In the genomic region with DNA sequence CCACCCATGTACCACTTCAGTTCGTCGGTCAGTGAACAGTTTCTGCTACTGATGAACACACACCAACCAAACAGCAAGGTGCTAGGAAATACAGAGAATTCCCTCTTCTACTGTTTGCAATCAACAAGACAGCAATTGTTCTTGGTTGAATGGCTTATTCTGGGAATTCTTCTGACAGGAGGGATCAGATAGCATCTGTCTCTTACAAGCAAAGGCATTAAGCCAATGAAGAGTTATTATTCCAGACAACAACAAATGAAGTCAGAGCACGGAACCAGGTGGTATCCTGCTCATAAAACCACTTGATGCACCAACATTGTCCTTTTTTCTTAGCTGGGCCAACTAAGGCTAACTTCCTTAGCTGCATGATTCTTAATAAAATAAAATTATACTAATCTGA, we compare ENCODE assay signal across 22 cellular contexts. TPM values are rescaled to one million over a fixed set of nuclear protein-coding genes. Genes with fewer than 3 reads are reported as not detected.
DNase-seq lines count a peak whose midpoint lies in the region; ATAC-seq, FAIRE-seq and TF ChIP-seq lines count a peak whose summit lies in the region.
"Had no signal": no experiment of that assay in that cellular context is flagged by ENCODE, and none has a peak within 500 bp of the region (broad histone marks: within the 10 kb centered on the region; RNA-seq: fewer than 3 reads in every experiment).

No MANE protein-coding gene starts in this region.

- no peak overlapping the region for H3K9ac ChIP-seq in endothelial cell of umbilical vein (replicated peaks; ENCODE audit: extremely low read depth, insufficient read depth, low read length)
- H3K9ac ChIP-seq: parathyroid adenoma had no signal

- peaks cover 71% of the 10 kb centered on the region for H3K79me2 ChIP-seq in endothelial cell of umbilical vein (ENCODE audit: control insufficient read depth, insufficient read depth, low read length)

- peak; percentile 49 for FAIRE-seq in endothelial cell of umbilical vein (lab: Jason Lieb, UNC)
- FAIRE-seq: GM19239 had no signal

- H4K20me1 ChIP-seq in endothelial cell of umbilical vein (replicated peaks; ENCODE audit: control insufficient read depth, extremely low read depth, insufficient read depth, low read length): no peaks in the 10 kb centered on the region

- H3K9me1 ChIP-seq in endothelial cell of umbilical vein (replicated peaks; ENCODE audit: control insufficient read depth, extremely low read depth, insufficient read depth, low read length): no peaks in the 10 kb centered on the region

- no peaks in the 10 kb centered on the region for H3K9me3 ChIP-seq in endothelial cell of umbilical vein (replicated peaks; ENCODE audit: control insufficient read depth, insufficient read depth, low read length)
- H3K9me3 ChIP-seq: body of pancreas, gastrocnemius medialis, left lung had no signal

- peak overlapping the region; percentile 32 for H3K27ac ChIP-seq in endothelial cell of umbilical vein (ENCODE audit: insufficient read depth, low read depth, low read length)
- H3K27ac ChIP-seq: body of pancreas, parathyroid adenoma had no signal

- POLR2A ChIA-PET in endothelial cell of umbilical vein (lab: Charles Lee): no interaction called here

- no peaks in the 10 kb centered on the region for H3K36me3 ChIP-seq in endothelial cell of umbilical vein (ENCODE audit: control insufficient read depth in 2 of 2, extremely low read depth in 1 of 2, insufficient read depth in 2 of 2, low read length in 2 of 2)
- H3K36me3 ChIP-seq: gastrocnemius medialis, left lung had no signal

- BruUV-seq in endothelial cell of umbilical vein (replicated peaks; lab: Mats Ljungman, UMichigan): no TSS peak

- H3K4me2 ChIP-seq in endothelial cell of umbilical vein (ENCODE audit: insufficient read depth, low read length): no peak overlapping the region

- dilution Hi-C loops in endothelial cell of umbilical vein (cut with MboI; ENCODE audit: extremely low pct_ligation_motif_present, low sequenced_read_pairs): no loop called here

- CTCF ChIA-PET in endothelial cell of umbilical vein (lab: Charles Lee): interaction anchor here (1.2 kb wide), 1 partner anchor 627 kb away, joined by 4 read pairs; no protein-coding TSS in a partner anchor

- no peak overlapping the region for H3K4me3 ChIP-seq in endothelial cell of umbilical vein (replicated peaks in 1 of 3; ENCODE audit: insufficient read depth in 1 of 3, low read depth in 1 of 3, low read length in 3 of 3)
- H3K4me3 ChIP-seq: body of pancreas, gastrocnemius medialis, left lung, skin epidermis had no signal

- DNase-seq in left ventricle myocardium superior (no peak), cardiac septum (ENCODE audit: low spot score) (no peak), NCI-H524 (lab: John Stamatoyannopoulos, UW) (peak; percentile 69 to 92), endothelial cell of umbilical vein (ENCODE audit: low read depth, low spot score) (peak; percentile 67), superior temporal gyrus (ENCODE audit: extremely low spot score) (peak; percentile 91), glomerular visceral epithelial cell (ENCODE audit: extremely low spot score) (no peak), NCI-H2227 treated with DMSO at 0.1 percent for 48 hours (lab: John Stamatoyannopoulos, UW) (no peak)
- DNase-seq in NK-92 treated with Interleukin-12 subunit alpha and Interleukin-12 subunit beta, amount 100 ng/mL, for 24 hours (lab: John Stamatoyannopoulos, UW): no peak
- DNase-seq: activated CD8-positive, alpha-beta T cell treated with anti-CD3 and anti-CD28 coated beads for 36 hours; activated T-cell treated with anti-CD3 and anti-CD28 coated beads, Interleukin-2, amount 50 U/mL, for 48 hours; body of pancreas; CD8-positive, alpha-beta memory T cell; erythroblast; gastrocnemius medialis; H9; left lung; NCI-H1694 treated with DMSO at 0.1 percent for 48 hours; stimulated activated CD4-positive, alpha-beta T cell treated with anti-CD3 and anti-CD28 coated beads, Interleukin-4, amount 100 ng/mL, for 1 hour; T-helper 1 cell had no signal

- no peak for TF ChIP-seq POLR2A in endothelial cell of umbilical vein (IDR thresholded peaks at IDR 0.05; ENCODE audit: low read depth, low read length)

- TF ChIP-seq CTCF in endothelial cell of umbilical vein (IDR thresholded peaks at IDR 0.05; ENCODE audit: extremely low read depth in 1 of 2, insufficient read depth in 1 of 2, low read depth in 1 of 2, low read length in 2 of 2): no peak

- no peak overlapping the region for H2AFZ ChIP-seq in endothelial cell of umbilical vein (ENCODE audit: low read depth, low read length)
- H2AFZ ChIP-seq: parathyroid adenoma had no signal

- intact Hi-C loops in left ventricle myocardium superior (cut with micrococcal nuclease) (no loop called here), cardiac septum (cut with DNase I) (loop anchor here (10.0 kb wide), 1 partner anchor 148 kb away; no protein-coding TSS in a partner anchor), endothelial cell of umbilical vein (cut with micrococcal nuclease) (loop anchor here (1.0 kb wide), 2 partner anchors 9 to 27 kb away; no protein-coding TSS in a partner anchor)

- no peaks in the 10 kb centered on the region for H3K27me3 ChIP-seq in endothelial cell of umbilical vein (ENCODE audit: control insufficient read depth in 2 of 2, insufficient read depth in 2 of 2, low read length in 2 of 2)
- H3K27me3 ChIP-seq: body of pancreas, gastrocnemius medialis, left lung had no signal

- ATAC-seq in left ventricle myocardium superior: peak; percentile 40
- ATAC-seq: activated CD8-positive, alpha-beta T cell treated with anti-CD3 and anti-CD28 coated beads for 36 hours; body of pancreas; left lung had no signal

- peaks cover 33% of the 10 kb centered on the region for H3K4me1 ChIP-seq in endothelial cell of umbilical vein (ENCODE audit: control insufficient read depth, extremely low read depth, insufficient read depth, low read length)
- H3K4me1 ChIP-seq: parathyroid adenoma had no signal

TF ChIP-seq in endothelial cell of umbilical vein, 7 proteins besides CTCF, POLR2A, EP300 and RAD21:
- no peak for TF ChIP-seq POLR2AphosphoS5 (IDR thresholded peaks at IDR 0.05; ENCODE audit: insufficient read depth, low read depth, low read length)
- peak; percentile 1 for TF ChIP-seq JUN (IDR thresholded peaks at IDR 0.05; ENCODE audit: borderline replicate concordance, insufficient read depth, insufficient read length, low read depth)

RNA-seq across cellular contexts. Expression of a gene that starts 37.8 kb away (rescaled TPM):
- total RNA-seq in left ventricle myocardium superior: 43.0 TPM
- 51.4 TPM for total RNA-seq in cardiac septum
- 74.0 and 88.3 TPM in 2 replicates for total RNA-seq in endothelial cell of umbilical vein
- polyA plus RNA-seq in endothelial cell of umbilical vein: 14.5 and 15.2 TPM in 2 replicates
- 11.3 and 12.8 TPM in 2 replicates for polyA plus RNA-seq in endothelial cell of umbilical vein (2011; cell fraction: cytosol; rRNA removed)
- polyA plus RNA-seq in endothelial cell of umbilical vein (2011; cell fraction: nucleus; rRNA removed): 26.0 and 29.7 TPM in 2 replicates
- polyA plus RNA-seq in endothelial cell of umbilical vein (2012): 46.0 and 69.9 TPM in 2 replicates
- 118 and 121 TPM in 2 replicates for polyA minus RNA-seq in endothelial cell of umbilical vein
- 6.0 TPM for polyA minus RNA-seq in endothelial cell of umbilical vein (2011; cell fraction: cytosol; rRNA and poly(A)+ RNA removed)
- 352 and 446 TPM in 2 replicates for polyA minus RNA-seq in endothelial cell of umbilical vein (2011; cell fraction: nucleus; rRNA and poly(A)+ RNA removed)

Comparison
In these comparisons a context has a peak if more than half of its experiments do, and no peak if none do; other contexts are left out.
1. DNase-seq: peak in NCI-H524 (2 of 2), endothelial cell of umbilical vein (single experiment) and superior temporal gyrus (single experiment); none in left ventricle myocardium superior (single experiment), cardiac septum (single experiment), NK-92 treated with Interleukin-12 subunit alpha and Interleukin-12 subunit beta, amount 100 ng/mL, for 24 hours (single experiment), glomerular visceral epithelial cell (single experiment) and NCI-H2227 treated with DMSO at 0.1 percent for 48 hours (single experiment).